Comparison of ENCODE assay signal across 1 cellular context in genomic region chr3:106030620-106030945, GRCh38.
TF ChIP-seq lines count a peak whose summit lies in the region.

No MANE protein-coding gene starts in this region.

TF ChIP-seq in GM12878, 131 proteins besides CTCF, POLR2A, EP300 and RAD21 (continued from another document):
- TF ChIP-seq CEBPZ (IDR thresholded peaks at IDR 0.05; ENCODE audit: low read depth, low read length) = no peak
- TF ChIP-seq SP1 (IDR thresholded peaks at IDR 0.05; ENCODE audit: low read depth, low read length) = no peak
- TF ChIP-seq NKRF (conservative IDR thresholded peaks at IDR 0.05) = no peak
- no peak for TF ChIP-seq E2F4 (IDR thresholded peaks at IDR 0.05; ENCODE audit: low read depth, low read length)
- TF ChIP-seq ATF3 (IDR thresholded peaks at IDR 0.05; ENCODE audit: borderline replicate concordance, extremely low read depth, low read depth, low read length) = no peak
- no peak for TF ChIP-seq HDAC2 (IDR thresholded peaks at IDR 0.05)
- TF ChIP-seq MTA2 (IDR thresholded peaks at IDR 0.05; ENCODE audit: low read depth) = no peak
- TF ChIP-seq HDGF (IDR thresholded peaks at IDR 0.05) = no peak
- no peak for TF ChIP-seq GATAD2B (conservative IDR thresholded peaks at IDR 0.05; ENCODE audit: low read depth)
- no peak for TF ChIP-seq SMAD1 (IDR thresholded peaks at IDR 0.05; ENCODE audit: low read depth, partially characterized antibody)
